In genomic region chr19:58408152-58409009, GRCh38 we compare ENCODE assay signal across 8 cellular contexts. TPM values are rescaled to one million over a fixed set of nuclear protein-coding genes. Genes with fewer than 3 reads are reported as not detected.
DNase-seq lines count a peak whose midpoint lies in the region; ATAC-seq and TF ChIP-seq lines count a peak whose summit lies in the region.

Gene ZNF584, plus strand, starts transcription at chr19:58408649. Its CDS starts 499 bp downstream, at chr19:58409148.

- dilution Hi-C loops in mammary epithelial cell (cut with HindIII; ENCODE audit: low sequenced_read_pairs): no loop called here

- ATAC-seq in GM18907 (IDR thresholded peaks at IDR 0.05; ENCODE audit: unreplicated experiment) (peak; percentile 91), HG03139 (IDR thresholded peaks at IDR 0.05; ENCODE audit: unreplicated experiment) (peak; percentile 94)

- H3K9me3 ChIP-seq in mammary epithelial cell (replicated peaks; ENCODE audit: insufficient read depth, low read length): no peaks in the 10 kb centered on the region
- H3K9me3 ChIP-seq in iPS-20b (ENCODE audit: insufficient read depth, low read depth, low read length): no peaks in the 10 kb centered on the region

- in situ Hi-C loops in mammary epithelial cell (cut with MboI; ENCODE audit: low sequenced_read_pairs in 2 of 2): loop anchor here in 1 of 2 donors (5.0 kb wide), 1 partner anchor 34 kb away; the partner anchor contains the start of gene ZNF132

- CTCF ChIA-PET in mammary epithelial cell (lab: Charles Lee; ENCODE audit: low non-redundant PET): no interaction called here

- H3K9ac ChIP-seq in mammary epithelial cell (ENCODE audit: insufficient read depth, low read length): peak within 1 kb of the TSS; percentile 81
- peak within 1 kb of the TSS; percentile 95 for H3K9ac ChIP-seq in iPS-20b (ENCODE audit: low read depth, low read length)

- H3K27me3 ChIP-seq in mammary epithelial cell (ENCODE audit: insufficient read depth, low read length) (no peaks in the 10 kb centered on the region), iPS-20b (ENCODE audit: insufficient read depth, low read length) (peaks cover 21% of the 10 kb centered on the region)

- DNase-seq in AG08395 (ENCODE audit: low spot score) (peak; percentile 96), NCI-H2196 treated with DMSO at 0.1 percent for 48 hours (lab: John Stamatoyannopoulos, UW; ENCODE audit: unreplicated experiment) (peak; percentile 89), mammary epithelial cell (peak; percentile 89)

- peak within 1 kb of the TSS; percentile 54 for H3K27ac ChIP-seq in mammary epithelial cell (ENCODE audit: insufficient read depth, low read depth, low read length)
- H3K27ac ChIP-seq in iPS-20b (ENCODE audit: low read length): peak within 1 kb of the TSS; percentile 49
- peak within 1 kb of the TSS; percentile 58 to 96 (median 88) for H3K27ac ChIP-seq in skin epidermis

- H3K4me3 ChIP-seq in WI38 (ENCODE audit: low read depth, low read length) (peak within 1 kb of the TSS; percentile 82), mammary epithelial cell (replicated peaks in 1 of 3; ENCODE audit: insufficient read depth in 1 of 3, low read depth in 2 of 3, low read length in 3 of 3) (peak within 1 kb of the TSS; percentile 71 to 93 (median 90)), iPS-20b (ENCODE audit: low read length) (peak within 1 kb of the TSS; percentile 95), skin epidermis (peak within 1 kb of the TSS; percentile 57 to 96 (median 84))

- BruUV-seq in mammary epithelial cell (replicated peaks; lab: Mats Ljungman, UMichigan): TSS peak; percentile 80

- no peaks in the 10 kb centered on the region for H4K20me1 ChIP-seq in mammary epithelial cell (ENCODE audit: insufficient read depth, low read length)

- WGBS in mammary epithelial cell (ENCODE audit: low coverage, missing lambda C conversion rate): 3% methylated on average over 19 of the region's 100 CpGs

- H3K36me3 ChIP-seq in mammary epithelial cell (ENCODE audit: insufficient read depth, low read length) (no peaks in the 10 kb centered on the region), iPS-20b (ENCODE audit: insufficient read depth, low read depth, low read length) (no peaks in the 10 kb centered on the region)

- H3K4me2 ChIP-seq in mammary epithelial cell (ENCODE audit: insufficient read depth, low read depth, low read length): peak within 1 kb of the TSS; percentile 88

- no peak for TF ChIP-seq CTCF in WI38 (IDR thresholded peaks at IDR 0.05; ENCODE audit: low read depth, low read length)
- peak in 1 of 2 donors; percentile 19 for TF ChIP-seq CTCF in mammary epithelial cell (conservative IDR thresholded peaks at IDR 0.05 in 1 of 2, IDR thresholded peaks at IDR 0.05 in 1 of 2; ENCODE audit: extremely low read depth in 1 of 2, insufficient read depth in 1 of 2, low read depth in 1 of 2, low read length in 2 of 2)

- peaks cover 43% of the 10 kb centered on the region for H3K79me2 ChIP-seq in mammary epithelial cell (ENCODE audit: insufficient read depth, low read length)

- peak within 1 kb of the TSS; percentile 94 for H2AFZ ChIP-seq in mammary epithelial cell (ENCODE audit: low read depth, low read length)

- peaks cover 16% of the 10 kb centered on the region for H3K4me1 ChIP-seq in mammary epithelial cell (ENCODE audit: insufficient read depth, low read length)
- H3K4me1 ChIP-seq in iPS-20b (ENCODE audit: insufficient read depth, low read length): peaks cover 6% of the 10 kb centered on the region; the same call in 1 of the 2 replicates

- intact Hi-C loops in mammary epithelial cell (cut with micrococcal nuclease): loop anchor here (1.0 to 5.0 kb wide), 4 partner anchors 44 to 226 kb away; partner anchors contain the start of genes ZBTB45, ZNF274 and ZNF324B

RNA-seq across cellular contexts. Expression of gene ZNF584, which starts in this region (rescaled TPM):
- total RNA-seq in mammary epithelial cell: 10 to 100 TPM; 16.9 to 22.8 TPM
- 15.4 TPM for polyA plus RNA-seq in mammary epithelial cell
- 21.3 TPM for polyA minus RNA-seq in mammary epithelial cell

Comparison
In these comparisons a context has a peak if more than half of its experiments do, and no peak if none do; other contexts are left out.
1. Peak in every context shown above with its lines: DNase-seq, ATAC-seq, H3K4me3 ChIP-seq and H3K27ac ChIP-seq.